ENCODE assay signal across 28 cellular contexts in the genomic region with DNA sequence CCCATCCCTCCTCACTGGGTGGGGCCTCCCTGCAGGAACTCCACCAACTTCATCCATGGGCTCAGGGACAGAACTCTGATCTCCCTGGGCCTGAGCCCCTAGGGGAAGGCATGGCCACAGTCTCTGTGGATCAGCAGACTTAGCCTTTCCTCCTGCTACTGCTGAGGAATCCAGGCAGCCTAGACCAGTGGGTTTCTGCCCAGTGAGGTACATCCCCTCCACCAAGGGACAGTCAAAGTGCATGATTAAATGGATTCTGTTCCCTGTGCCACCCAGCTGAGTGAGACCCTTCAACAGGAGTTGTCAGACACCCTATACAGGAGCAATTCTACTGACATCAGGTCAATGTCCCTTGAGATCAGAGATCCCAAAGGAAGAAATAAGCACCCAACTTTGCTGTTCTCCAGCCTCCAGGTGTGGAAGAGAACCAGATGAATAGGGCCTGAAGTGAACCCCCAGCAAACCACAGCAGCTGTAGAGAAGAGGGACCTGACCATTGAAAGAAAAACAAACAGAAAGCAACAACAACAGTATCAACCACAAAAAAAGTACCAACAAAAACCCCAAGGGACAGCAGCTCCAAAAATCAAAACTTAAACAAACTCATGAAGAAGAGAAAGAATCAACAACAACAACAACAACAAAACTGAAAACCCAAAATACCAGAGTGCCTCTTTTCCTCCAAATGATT.
A peak's percentile ranks its signal among the peaks of the same experiment; 100 is the strongest.
DNase-seq lines count a peak whose midpoint lies in the region; ATAC-seq, FAIRE-seq and TF ChIP-seq lines count a peak whose summit lies in the region.
"Had no signal": no experiment of that assay in that cellular context is flagged by ENCODE, and none has a peak within 500 bp of the region (broad histone marks: within the 10 kb centered on the region; RNA-seq: fewer than 3 reads in every experiment).

No MANE protein-coding gene starts in this region.

- H3K4me3 ChIP-seq in spleen (no peak overlapping the region), right atrium auricular region (no peak overlapping the region)
- H3K4me3 ChIP-seq: dorsolateral prefrontal cortex, skin epidermis, vagina had no signal

- peaks cover 13% of the 10 kb centered on the region for H3K9me3 Mint-ChIP-seq in activated CD8-positive, alpha-beta T cell treated with anti-CD3 and anti-CD28 coated beads for 36 hours
- H3K9me3 Mint-ChIP-seq: memory B cell; stimulated activated effector memory CD8-positive, alpha-beta T cell treated with anti-CD3 and anti-CD28 coated beads, Interleukin-12 subunit alpha, Interleukin-12 subunit beta, amount 100 ng/mL, for 72 hours had no signal

- POLR2A ChIA-PET in activated CD8-positive, alpha-beta T cell treated with anti-CD3 and anti-CD28 coated beads for 36 hours (lab: Charles Lee): no interaction called here

- H3K36me3 ChIP-seq in spleen (peaks cover 0 to 25% (median 0%) of the 10 kb centered on the region in 6 donors), right atrium auricular region (no peaks in the 10 kb centered on the region)
- H3K36me3 ChIP-seq: neutrophil had no signal

- CTCF ChIA-PET in activated CD8-positive, alpha-beta T cell treated with anti-CD3 and anti-CD28 coated beads for 36 hours (lab: Charles Lee): no interaction called here

- no peak overlapping the region for H3K27ac Mint-ChIP-seq in activated CD8-positive, alpha-beta T cell treated with anti-CD3 and anti-CD28 coated beads for 36 hours
- H3K27ac Mint-ChIP-seq: activated CD8-positive, alpha-beta memory T cell treated with anti-CD3 and anti-CD28 coated beads, Interleukin-2, amount 10 ng/mL, durations not matched to agents 7 days and 5 days; memory B cell; stimulated activated effector memory CD8-positive, alpha-beta T cell treated with anti-CD3 and anti-CD28 coated beads, Interleukin-12 subunit alpha, Interleukin-12 subunit beta, amount 100 ng/mL, for 72 hours; T-helper 17 cell had no signal

- DNase-seq in GM18507 (ENCODE audit: extremely low spot score, insufficient read length, low read depth) (no peak), NCI-H1092 (lab: John Stamatoyannopoulos, UW) (no peak), spleen (no peak), right atrium auricular region (ENCODE audit: low spot score) (no peak)
- no peak for DNase-seq in activated CD8-positive, alpha-beta T cell treated with anti-CD3 and anti-CD28 coated beads for 36 hours
- DNase-seq: activated CD4-positive, alpha-beta T cell treated with anti-CD3 and anti-CD28 coated beads for 4 hours; activated CD8-positive, alpha-beta memory T cell treated with anti-CD3 and anti-CD28 coated beads, Interleukin-2, amount 10 ng/mL, durations not matched to agents 7 days and 5 days; activated naive CD4-positive, alpha-beta T cell treated with anti-CD3 and anti-CD28 coated beads, Interleukin-2, amount 50 U/mL, for 16 hours; aorta; C1 segment of cervical spinal cord; central memory CD4-positive, alpha-beta T cell; dorsolateral prefrontal cortex; KBM-7; MM.1S; NCI-H1436; NCI-H510A treated with DMSO at 0.1 percent for 48 hours; stimulated activated CD4-positive, alpha-beta T cell treated with anti-CD3 and anti-CD28 coated beads, Interleukin-2, amount 100 ng/mL, for 24 hours; T-helper 17 cell had no signal

- peak; percentile 75 for FAIRE-seq in GM18507 (lab: Jason Lieb, UNC)
- FAIRE-seq: endothelial cell of umbilical vein, RCC 7860 had no signal

- H3K4me1 ChIP-seq in spleen: no peaks in the 10 kb centered on the region
- H3K4me1 ChIP-seq in right atrium auricular region: no peaks in the 10 kb centered on the region
- H3K4me1 ChIP-seq: vagina had no signal

- TF ChIP-seq POLR2A in spleen (IDR thresholded peaks at IDR 0.05): no peak

- H3K27ac ChIP-seq in spleen (no peak overlapping the region), right atrium auricular region (no peak overlapping the region)
- H3K27ac ChIP-seq: dorsolateral prefrontal cortex, neutrophil, skin epidermis, vagina had no signal

- no peaks in the 10 kb centered on the region for H3K4me1 Mint-ChIP-seq in activated CD8-positive, alpha-beta T cell treated with anti-CD3 and anti-CD28 coated beads for 36 hours (ENCODE audit: low read depth)
- H3K4me1 Mint-ChIP-seq: activated CD8-positive, alpha-beta memory T cell treated with anti-CD3 and anti-CD28 coated beads, Interleukin-2, amount 10 ng/mL, durations not matched to agents 7 days and 5 days; memory B cell; stimulated activated effector memory CD8-positive, alpha-beta T cell treated with anti-CD3 and anti-CD28 coated beads, Interleukin-12 subunit alpha, Interleukin-12 subunit beta, amount 100 ng/mL, for 72 hours; T-helper 17 cell had no signal

- no peak overlapping the region for H3K4me3 Mint-ChIP-seq in activated CD8-positive, alpha-beta T cell treated with anti-CD3 and anti-CD28 coated beads for 36 hours
- H3K4me3 Mint-ChIP-seq: activated CD8-positive, alpha-beta memory T cell treated with anti-CD3 and anti-CD28 coated beads, Interleukin-2, amount 10 ng/mL, durations not matched to agents 7 days and 5 days; memory B cell; stimulated activated effector memory CD8-positive, alpha-beta T cell treated with anti-CD3 and anti-CD28 coated beads, Interleukin-12 subunit alpha, Interleukin-12 subunit beta, amount 100 ng/mL, for 72 hours; T-helper 17 cell had no signal

- ATAC-seq in GM19397 (IDR thresholded peaks at IDR 0.05; ENCODE audit: unreplicated experiment): peak; percentile 71
- ATAC-seq in HG02610 (IDR thresholded peaks at IDR 0.05; ENCODE audit: unreplicated experiment): peak; percentile 83
- ATAC-seq in HG03342 (IDR thresholded peaks at IDR 0.05; ENCODE audit: unreplicated experiment): peak; percentile 43
- no peak for ATAC-seq in activated CD8-positive, alpha-beta T cell treated with anti-CD3 and anti-CD28 coated beads for 36 hours
- ATAC-seq: activated CD8-positive, alpha-beta memory T cell treated with anti-CD3 and anti-CD28 coated beads, Interleukin-2, amount 10 ng/mL, durations not matched to agents 7 days and 5 days; stimulated activated effector memory CD8-positive, alpha-beta T cell treated with anti-CD3 and anti-CD28 coated beads, Interleukin-12 subunit alpha, Interleukin-12 subunit beta, amount 100 ng/mL, for 72 hours; T-helper 17 cell had no signal

- no peak for TF ChIP-seq CTCF in activated CD8-positive, alpha-beta T cell treated with anti-CD3 and anti-CD28 coated beads for 36 hours (IDR thresholded peaks at IDR 0.05)
- TF ChIP-seq CTCF in spleen (IDR thresholded peaks at IDR 0.05 in 8 of 11, conservative IDR thresholded peaks at IDR 0.05 in 3 of 11) (no peak), right atrium auricular region (IDR thresholded peaks at IDR 0.05) (no peak)

- H3K27me3 ChIP-seq in spleen (replicated peaks in 1 of 7) (no peaks in the 10 kb centered on the region), right atrium auricular region (no peaks in the 10 kb centered on the region)
- H3K27me3 ChIP-seq: neutrophil, vagina had no signal

- intact Hi-C loops in activated CD8-positive, alpha-beta T cell treated with anti-CD3 and anti-CD28 coated beads for 36 hours (cut with micrococcal nuclease): no loop called here
- intact Hi-C loops in spleen (cut with DNase I; ENCODE audit: low total_unique reads): no loop called here

- peaks cover 22% of the 10 kb centered on the region for H3K36me3 Mint-ChIP-seq in activated CD8-positive, alpha-beta T cell treated with anti-CD3 and anti-CD28 coated beads for 36 hours (ENCODE audit: low read depth)

- peaks cover 0 to 63% (median 34%) of the 10 kb centered on the region in 8 donors for H3K9me3 ChIP-seq in spleen
- peaks cover 0 to 41% of the 10 kb centered on the region in 2 donors for H3K9me3 ChIP-seq in right atrium auricular region
- H3K9me3 ChIP-seq: neutrophil had no signal

- H3K27me3 Mint-ChIP-seq in activated CD8-positive, alpha-beta T cell treated with anti-CD3 and anti-CD28 coated beads for 36 hours: no peaks in the 10 kb centered on the region
- H3K27me3 Mint-ChIP-seq: activated CD8-positive, alpha-beta memory T cell treated with anti-CD3 and anti-CD28 coated beads, Interleukin-2, amount 10 ng/mL, durations not matched to agents 7 days and 5 days; memory B cell; T-helper 17 cell had no signal
